Comparison of ENCODE assay signal across 29 cellular contexts in genomic region chr7:141415999-141416398, GRCh38.
"Had no signal": no experiment of that assay in that cellular context is flagged by ENCODE, and none has a peak within 500 bp of the region (broad histone marks: within the 10 kb centered on the region; RNA-seq: fewer than 3 reads in every experiment).

No MANE protein-coding gene starts in this region.

- DNase-seq: activated CD4-positive, alpha-beta memory T cell treated with anti-CD3 and anti-CD28 coated beads, Interleukin-2, amount 10 ng/mL, durations not matched to agents 7 days and 5 days; activated CD4-positive, alpha-beta T cell treated with anti-CD3 and anti-CD28 coated beads for 1 hour; activated CD4-positive, alpha-beta T cell treated with anti-CD3 and anti-CD28 coated beads for 4 hours; activated CD4-positive, alpha-beta T cell treated with anti-CD3 and anti-CD28 coated beads, Interleukin-2, amount 10 ng/mL, durations not matched to agents 7 days and 5 days; activated CD4-positive, alpha-beta T cell treated with anti-CD3 and anti-CD28 coated beads, Interleukin-2, amount 50 U/mL, for 4 hours; activated CD8-positive, alpha-beta memory T cell treated with anti-CD3 and anti-CD28 coated beads, Interleukin-2, amount 50 U/mL, for 48 hours; activated gamma-delta T cell; activated naive CD4-positive, alpha-beta T cell; activated naive CD4-positive, alpha-beta T cell treated with anti-CD3 and anti-CD28 coated beads, Interleukin-2, amount 10 ng/mL, durations not matched to agents 7 days and 5 days; activated T-cell treated with anti-CD3 and anti-CD28 coated beads for 4 hours; activated T-cell treated with anti-CD3 and anti-CD28 coated beads, Interleukin-2, amount 50 U/mL, for 24 hours; activated T-cell treated with anti-CD3 and anti-CD28 coated beads, Interleukin-2, amount 50 U/mL, for 72 hours; amniotic stem cell; anterior cingulate cortex; effector CD4-positive, alpha-beta T cell; effector memory CD8-positive, alpha-beta T cell; erythroblast; foreskin keratinocyte; heart right ventricle; T-helper 2 cell had no signal

- H3K4me3 ChIP-seq: breast epithelium, cardiac muscle cell, coronary artery, esophagus muscularis mucosa, gastroesophageal sphincter, heart right ventricle had no signal

- H3K36me3 Mint-ChIP-seq: activated naive CD4-positive, alpha-beta T cell treated with anti-CD3 and anti-CD28 coated beads, Interleukin-2, amount 10 ng/mL, durations not matched to agents 7 days and 5 days; activated naive CD8-positive, alpha-beta T cell had no signal

- H3K9me3 ChIP-seq: breast epithelium, esophagus muscularis mucosa, gastroesophageal sphincter, heart right ventricle had no signal

- FAIRE-seq: astrocyte had no signal

- H3K27ac ChIP-seq: breast epithelium, cardiac muscle cell, coronary artery, esophagus muscularis mucosa, foreskin keratinocyte, gastroesophageal sphincter, heart right ventricle had no signal

- H3K9me3 Mint-ChIP-seq: activated CD4-positive, alpha-beta memory T cell treated with anti-CD3 and anti-CD28 coated beads, Interleukin-2, amount 10 ng/mL, durations not matched to agents 7 days and 5 days; activated CD4-positive, alpha-beta T cell treated with anti-CD3 and anti-CD28 coated beads, Interleukin-2, amount 10 ng/mL, durations not matched to agents 7 days and 5 days; activated naive CD4-positive, alpha-beta T cell treated with anti-CD3 and anti-CD28 coated beads, Interleukin-2, amount 10 ng/mL, durations not matched to agents 7 days and 5 days; activated T-cell treated with anti-CD3 and anti-CD28 coated beads, Interleukin-2, amount 50 U/mL, for 24 hours; activated T-cell treated with anti-CD3 and anti-CD28 coated beads, Interleukin-2, amount 50 U/mL, for 72 hours; central memory CD8-positive, alpha-beta T cell; dendritic cell treated with granulocyte-macrophage colony-stimulating factor and Interleukin-4, amounts not matched to agents 40 ng/mL and 50 ng/mL, for 4 days; effector memory CD8-positive, alpha-beta T cell had no signal

- H3K4me1 Mint-ChIP-seq: activated CD4-positive, alpha-beta memory T cell treated with anti-CD3 and anti-CD28 coated beads, Interleukin-2, amount 10 ng/mL, durations not matched to agents 7 days and 5 days; activated CD4-positive, alpha-beta T cell treated with anti-CD3 and anti-CD28 coated beads, Interleukin-2, amount 10 ng/mL, durations not matched to agents 7 days and 5 days; activated naive CD4-positive, alpha-beta T cell treated with anti-CD3 and anti-CD28 coated beads, Interleukin-2, amount 10 ng/mL, durations not matched to agents 7 days and 5 days; central memory CD8-positive, alpha-beta T cell had no signal

- H3K4me3 Mint-ChIP-seq: activated CD4-positive, alpha-beta memory T cell treated with anti-CD3 and anti-CD28 coated beads, Interleukin-2, amount 10 ng/mL, durations not matched to agents 7 days and 5 days; activated CD4-positive, alpha-beta T cell treated with anti-CD3 and anti-CD28 coated beads, Interleukin-2, amount 10 ng/mL, durations not matched to agents 7 days and 5 days; activated naive CD4-positive, alpha-beta T cell treated with anti-CD3 and anti-CD28 coated beads, Interleukin-2, amount 10 ng/mL, durations not matched to agents 7 days and 5 days; activated naive CD8-positive, alpha-beta T cell; activated T-cell treated with anti-CD3 and anti-CD28 coated beads, Interleukin-2, amount 50 U/mL, for 24 hours; activated T-cell treated with anti-CD3 and anti-CD28 coated beads, Interleukin-2, amount 50 U/mL, for 72 hours; central memory CD8-positive, alpha-beta T cell; dendritic cell treated with granulocyte-macrophage colony-stimulating factor and Interleukin-4, amounts not matched to agents 40 ng/mL and 50 ng/mL, for 4 days; effector memory CD8-positive, alpha-beta T cell had no signal

- ATAC-seq: activated T-cell treated with anti-CD3 and anti-CD28 coated beads, Interleukin-2, amount 50 U/mL, for 72 hours; effector memory CD8-positive, alpha-beta T cell; foreskin keratinocyte; gastroesophageal sphincter had no signal

- H3K4me1 ChIP-seq: breast epithelium, esophagus muscularis mucosa, foreskin keratinocyte, gastroesophageal sphincter had no signal

- H3K36me3 ChIP-seq: breast epithelium, cardiac muscle cell, esophagus muscularis mucosa, gastroesophageal sphincter, heart right ventricle had no signal

- H3K27ac Mint-ChIP-seq: activated CD4-positive, alpha-beta memory T cell treated with anti-CD3 and anti-CD28 coated beads, Interleukin-2, amount 10 ng/mL, durations not matched to agents 7 days and 5 days; activated CD4-positive, alpha-beta T cell treated with anti-CD3 and anti-CD28 coated beads, Interleukin-2, amount 10 ng/mL, durations not matched to agents 7 days and 5 days; activated naive CD4-positive, alpha-beta T cell treated with anti-CD3 and anti-CD28 coated beads, Interleukin-2, amount 10 ng/mL, durations not matched to agents 7 days and 5 days; activated naive CD8-positive, alpha-beta T cell; activated T-cell treated with anti-CD3 and anti-CD28 coated beads, Interleukin-2, amount 50 U/mL, for 24 hours; activated T-cell treated with anti-CD3 and anti-CD28 coated beads, Interleukin-2, amount 50 U/mL, for 72 hours; dendritic cell treated with granulocyte-macrophage colony-stimulating factor and Interleukin-4, amounts not matched to agents 40 ng/mL and 50 ng/mL, for 4 days; effector memory CD8-positive, alpha-beta T cell had no signal
